In the genomic region with DNA sequence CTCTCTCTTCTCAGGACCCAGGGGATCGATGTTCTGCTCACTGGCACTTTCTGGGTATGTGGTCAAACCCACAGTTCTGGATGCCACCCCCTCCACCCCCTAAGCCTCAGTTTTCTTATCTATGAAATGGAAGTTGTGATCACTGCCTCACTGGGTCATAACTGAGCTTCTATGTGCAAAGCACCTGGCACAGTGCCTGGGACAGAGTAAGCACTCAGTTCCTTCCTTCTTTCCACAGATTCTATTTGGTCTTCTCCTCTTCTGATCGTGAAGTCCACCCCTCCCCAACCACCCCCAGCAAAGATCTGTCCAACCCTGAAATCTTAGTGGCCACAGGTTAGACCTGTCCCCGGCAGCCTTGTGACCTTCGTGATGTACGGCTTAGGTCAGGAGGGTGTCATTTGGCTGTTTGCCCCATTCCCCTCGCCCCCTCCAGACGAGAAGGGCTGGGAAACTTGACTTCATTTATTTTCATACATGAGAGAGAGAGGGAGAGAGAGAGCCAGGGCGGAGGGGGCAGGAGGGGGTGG, we compare ENCODE assay signal across 14 cellular contexts.
DNase-seq lines count a peak whose midpoint lies in the region; ATAC-seq and TF ChIP-seq lines count a peak whose summit lies in the region.
"Had no signal": no experiment of that assay in that cellular context is flagged by ENCODE, and none has a peak within 500 bp of the region (broad histone marks: within the 10 kb centered on the region; RNA-seq: fewer than 3 reads in every experiment).

No MANE protein-coding gene starts in this region.

- H3K4me1 ChIP-seq in mammary epithelial cell (ENCODE audit: insufficient read depth, low read length): peaks cover 10% of the 10 kb centered on the region
- H3K4me1 ChIP-seq in lower lobe of right lung: peaks cover 7% of the 10 kb centered on the region

- H3K9me3 ChIP-seq in mammary epithelial cell (replicated peaks; ENCODE audit: insufficient read depth, low read length) (no peaks in the 10 kb centered on the region), T-helper 17 cell (ENCODE audit: control insufficient read depth, low read length, poor library complexity, severe bottlenecking) (no peaks in the 10 kb centered on the region), lower lobe of right lung (no peaks in the 10 kb centered on the region)
- H3K9me3 ChIP-seq: SJCRH30, vagina had no signal

- H3K36me3 ChIP-seq in mammary epithelial cell (ENCODE audit: insufficient read depth, low read length) (no peaks in the 10 kb centered on the region), lower lobe of right lung (no peaks in the 10 kb centered on the region)
- H3K36me3 ChIP-seq: SJCRH30, vagina had no signal

- no peak for TF ChIP-seq CTCF in MCF 10A (IDR thresholded peaks at IDR 0.05; ENCODE audit: unreplicated experiment)
- no peak for TF ChIP-seq CTCF in mammary epithelial cell (conservative IDR thresholded peaks at IDR 0.05 in 1 of 2, IDR thresholded peaks at IDR 0.05 in 1 of 2; ENCODE audit: extremely low read depth in 1 of 2, insufficient read depth in 1 of 2, low read depth in 1 of 2, low read length in 2 of 2)
- TF ChIP-seq CTCF in lower lobe of right lung (IDR thresholded peaks at IDR 0.05): no peak

- CTCF ChIA-PET in MCF 10A (lab: Yijun Ruan, JAX) (no interaction called here), mammary epithelial cell (lab: Charles Lee; ENCODE audit: low non-redundant PET) (no interaction called here)

- H3K4me1 Mint-ChIP-seq in MCF 10A (ENCODE audit: insufficient read depth, unreplicated experiment): peaks cover 20% of the 10 kb centered on the region
- peaks cover 10% of the 10 kb centered on the region for H3K4me1 Mint-ChIP-seq in T-helper 17 cell

- peaks cover 17% of the 10 kb centered on the region for H3K27me3 Mint-ChIP-seq in MCF 10A (ENCODE audit: insufficient read depth, unreplicated experiment)
- peaks cover 22% of the 10 kb centered on the region for H3K27me3 Mint-ChIP-seq in T-helper 17 cell

- dilution Hi-C loops in mammary epithelial cell (cut with HindIII; ENCODE audit: low sequenced_read_pairs): no loop called here

- H3K9me3 Mint-ChIP-seq in MCF 10A (ENCODE audit: unreplicated experiment): peaks cover under 1% of the 10 kb centered on the region

- H3K36me3 Mint-ChIP-seq in MCF 10A (ENCODE audit: insufficient read depth, unreplicated experiment): no peaks in the 10 kb centered on the region
- no peaks in the 10 kb centered on the region for H3K36me3 Mint-ChIP-seq in T-helper 17 cell (ENCODE audit: low read depth)

- no peak overlapping the region for H3K27ac ChIP-seq in mammary epithelial cell (ENCODE audit: insufficient read depth, low read depth, low read length)
- no peak overlapping the region for H3K27ac ChIP-seq in lower lobe of right lung
- H3K27ac ChIP-seq: SJCRH30, skin epidermis, vagina had no signal

- intact Hi-C loops in MCF 10A (cut with micrococcal nuclease): no loop called here
- intact Hi-C loops in mammary epithelial cell (cut with micrococcal nuclease): no loop called here
- intact Hi-C loops in lower lobe of right lung (cut with DNase I): no loop called here

- H3K79me2 ChIP-seq in mammary epithelial cell (ENCODE audit: insufficient read depth, low read length): no peaks in the 10 kb centered on the region

- no peak overlapping the region for H3K4me2 ChIP-seq in mammary epithelial cell (ENCODE audit: insufficient read depth, low read depth, low read length)

- H3K27me3 ChIP-seq in mammary epithelial cell (ENCODE audit: insufficient read depth, low read length) (peaks cover 1% of the 10 kb centered on the region), lower lobe of right lung (ENCODE audit: low read depth) (no peaks in the 10 kb centered on the region)
- H3K27me3 ChIP-seq: SJCRH30, vagina had no signal

- DNase-seq in MCF 10A (ENCODE audit: unreplicated experiment) (peak; percentile 32), mammary epithelial cell (no peak), T-helper 17 cell (no peak), lower lobe of right lung (peak; percentile 62), ureter (ENCODE audit: low spot score) (peak; percentile 41), D341Med (ENCODE audit: low spot score) (no peak)
- DNase-seq: activated B cell treated with CpG ODN at 0.5 μM for 24 hours; central memory CD4-positive, alpha-beta T cell; NCI-H510A treated with DMSO at 0.1 percent for 48 hours had no signal

- H3K27ac Mint-ChIP-seq in MCF 10A (ENCODE audit: low read depth, unreplicated experiment): no peak overlapping the region
- H3K27ac Mint-ChIP-seq in T-helper 17 cell: no peak overlapping the region
- H3K27ac Mint-ChIP-seq: activated B cell treated with CpG ODN at 0.5 μM for 24 hours had no signal

- H3K4me3 ChIP-seq in mammary epithelial cell (replicated peaks in 1 of 3; ENCODE audit: insufficient read depth in 1 of 3, low read depth in 2 of 3, low read length in 3 of 3) (no peak overlapping the region), lower lobe of right lung (no peak overlapping the region)
- H3K4me3 ChIP-seq: SJCRH30, skin epidermis, vagina had no signal

- BruUV-seq in MCF 10A (replicated peaks; lab: Mats Ljungman, UMichigan) (no TSS peak), mammary epithelial cell (replicated peaks; lab: Mats Ljungman, UMichigan) (no TSS peak)

- H4K20me1 ChIP-seq in mammary epithelial cell (ENCODE audit: insufficient read depth, low read length): no peaks in the 10 kb centered on the region

- POLR2A ChIA-PET in MCF 10A (lab: Yijun Ruan, JAX): interaction anchor here (0.7 kb wide), 1 partner anchor 48 kb away, joined by 3 read pairs; no protein-coding TSS in a partner anchor

- H3K4me3 Mint-ChIP-seq in MCF 10A (ENCODE audit: unreplicated experiment): no peak overlapping the region
- peak overlapping the region; percentile 28 for H3K4me3 Mint-ChIP-seq in T-helper 17 cell
- H3K4me3 Mint-ChIP-seq: activated B cell treated with CpG ODN at 0.5 μM for 24 hours had no signal

- in situ Hi-C loops in mammary epithelial cell (cut with MboI; ENCODE audit: low sequenced_read_pairs in 2 of 2): loop anchor here in 1 of 2 donors (25.0 kb wide), 1 partner anchor 164 kb away; no protein-coding TSS in a partner anchor

- H3K9ac ChIP-seq in mammary epithelial cell (ENCODE audit: insufficient read depth, low read length): no peak overlapping the region

- WGBS in mammary epithelial cell (ENCODE audit: low coverage, missing lambda C conversion rate): 61% methylated on average over 7 of the region's 8 CpGs

- H2AFZ ChIP-seq in mammary epithelial cell (ENCODE audit: low read depth, low read length): no peak overlapping the region

- ATAC-seq in T-helper 17 cell (no peak), lower lobe of right lung (peak; percentile 12 to 52), GM21423 (IDR thresholded peaks at IDR 0.05; ENCODE audit: unreplicated experiment) (no peak), GM21528 (IDR thresholded peaks at IDR 0.05; ENCODE audit: low FRiP score, unreplicated experiment) (no peak)

Comparison
In these comparisons a context has a peak if more than half of its experiments do, and no peak if none do; other contexts are left out.
1. DNase-seq: peak in MCF 10A (single experiment), lower lobe of right lung (single experiment) and ureter (single experiment); none in mammary epithelial cell (single experiment), T-helper 17 cell (0 of 3) and D341Med (single experiment).
2. ATAC-seq: peak in lower lobe of right lung (2 of 2); none in T-helper 17 cell (single experiment), GM21423 (single experiment) and GM21528 (single experiment).